28 cellular contexts compared by ENCODE assay signal in the genomic region with DNA sequence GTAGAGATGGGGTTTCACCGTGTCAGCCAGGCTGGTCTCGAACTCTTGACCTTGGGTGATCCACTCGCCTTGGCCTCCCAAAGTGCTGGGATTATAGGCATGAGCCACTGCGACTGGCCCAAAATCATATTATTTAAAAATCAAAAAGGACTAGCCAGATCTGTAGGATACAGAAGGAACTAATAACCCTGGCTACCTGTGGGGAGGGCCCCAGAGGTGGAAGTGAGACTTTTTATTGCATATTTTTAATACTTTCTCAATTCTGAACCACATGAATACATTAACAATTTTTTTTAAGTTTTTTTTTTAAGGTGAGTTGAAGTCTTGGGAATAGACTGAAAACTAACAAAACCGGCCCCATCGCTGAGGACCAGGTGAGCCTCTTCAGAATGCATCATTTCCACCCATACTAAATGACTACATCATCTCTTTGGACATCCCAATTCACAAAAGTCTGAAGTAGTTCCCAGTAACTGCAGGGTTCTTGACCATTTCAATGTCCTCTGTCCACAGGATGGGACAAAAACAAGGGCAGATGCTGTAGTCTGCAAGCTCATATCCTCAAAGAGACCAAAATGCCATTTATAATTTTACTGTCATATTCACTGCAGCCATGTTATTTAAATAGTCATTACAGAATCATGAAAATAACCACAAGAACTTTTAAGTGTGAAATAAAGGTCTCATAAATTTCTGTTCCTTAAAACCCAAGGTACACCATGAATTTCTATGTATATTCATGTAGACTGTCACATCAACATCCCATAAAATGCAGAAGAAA.
"Had no signal": no experiment of that assay in that cellular context is flagged by ENCODE, and none has a peak within 500 bp of the region (broad histone marks: within the 10 kb centered on the region; RNA-seq: fewer than 3 reads in every experiment).

No MANE protein-coding gene starts in this region.

- H3K4me3 ChIP-seq: adrenal gland, body of pancreas, esophagus muscularis mucosa had no signal

- H3K9me3 Mint-ChIP-seq: activated CD4-positive, alpha-beta memory T cell treated with anti-CD3 and anti-CD28 coated beads, Interleukin-2, amount 10 ng/mL, durations not matched to agents 7 days and 5 days; activated CD4-positive, alpha-beta T cell treated with anti-CD3 and anti-CD28 coated beads, Interleukin-2, amount 10 ng/mL, durations not matched to agents 7 days and 5 days; activated naive CD4-positive, alpha-beta T cell treated with anti-CD3 and anti-CD28 coated beads for 36 hours; activated naive CD4-positive, alpha-beta T cell treated with anti-CD3 and anti-CD28 coated beads, Interleukin-2, amount 50 U/mL, for 24 hours; activated naive CD8-positive, alpha-beta T cell treated with anti-CD3 and anti-CD28 coated beads for 36 hours; activated naive CD8-positive, alpha-beta T cell treated with anti-CD3 and anti-CD28 coated beads, Interleukin-2, amount 50 U/mL, for 24 hours; activated T-helper 1 cell treated with anti-CD3 and anti-CD28 coated beads, Interleukin-12 subunit alpha, Interleukin-12 subunit beta, Interleukin-2, Interleukin-4 antibody, amounts not matched to agents 30 ng/mL and 10 ng/mL and 1 ng/mL, durations not matched to agents 14 hours and 24 hours and 36 hours; activated T-helper 2 cell treated with anti-CD3 and anti-CD28 coated beads, Interferon-gamma antibody, Interleukin-2, Interleukin-4, amounts not matched to agents 10 μg/mL and 5 μg/mL and 100 μg/mL, durations not matched to agents 14 hours and 24 hours and 36 hours; effector memory CD8-positive, alpha-beta T cell; WTC11 had no signal

- DNase-seq: activated CD4-positive, alpha-beta memory T cell treated with anti-CD3 and anti-CD28 coated beads, Interleukin-2, amount 10 ng/mL, durations not matched to agents 7 days and 5 days; activated CD4-positive, alpha-beta T cell treated with anti-CD3 and anti-CD28 coated beads for 1 hour; activated CD4-positive, alpha-beta T cell treated with anti-CD3 and anti-CD28 coated beads for 4 hours; activated CD4-positive, alpha-beta T cell treated with anti-CD3 and anti-CD28 coated beads, Interleukin-2, amount 10 ng/mL, durations not matched to agents 7 days and 5 days; activated CD4-positive, alpha-beta T cell treated with anti-CD3 and anti-CD28 coated beads, Interleukin-2, amount 50 U/mL, for 4 hours; activated effector memory CD4-positive, alpha-beta T cell treated with anti-CD3 and anti-CD28 coated beads, Interleukin-2, amount 50 U/mL, for 16 hours; activated naive CD4-positive, alpha-beta T cell treated with anti-CD3 and anti-CD28 coated beads for 36 hours; activated naive CD8-positive, alpha-beta T cell treated with anti-CD3 and anti-CD28 coated beads for 36 hours; activated naive CD8-positive, alpha-beta T cell treated with anti-CD3 and anti-CD28 coated beads, Interleukin-2, amount 50 U/mL, for 24 hours; activated T-cell treated with anti-CD3 and anti-CD28 coated beads, Interleukin-2, amount 50 U/mL, for 1 hour; activated T-cell treated with anti-CD3 and anti-CD28 coated beads, Interleukin-2, amount 50 U/mL, for 48 hours; adrenal gland; amygdala; aorta; caudate nucleus; cortex of kidney; dermis blood vessel endothelial cell; effector CD4-positive, alpha-beta T cell; effector memory CD8-positive, alpha-beta T cell; erythroblast; foreskin melanocyte; T-helper 2 cell had no signal

- H3K9me3 ChIP-seq: adrenal gland, body of pancreas, esophagus muscularis mucosa had no signal

- H3K4me1 Mint-ChIP-seq: activated CD4-positive, alpha-beta memory T cell treated with anti-CD3 and anti-CD28 coated beads, Interleukin-2, amount 10 ng/mL, durations not matched to agents 7 days and 5 days; activated CD4-positive, alpha-beta T cell treated with anti-CD3 and anti-CD28 coated beads, Interleukin-2, amount 10 ng/mL, durations not matched to agents 7 days and 5 days; activated naive CD4-positive, alpha-beta T cell treated with anti-CD3 and anti-CD28 coated beads, Interleukin-2, amount 50 U/mL, for 24 hours; activated naive CD8-positive, alpha-beta T cell treated with anti-CD3 and anti-CD28 coated beads for 36 hours; activated naive CD8-positive, alpha-beta T cell treated with anti-CD3 and anti-CD28 coated beads, Interleukin-2, amount 50 U/mL, for 24 hours had no signal

- H3K27ac ChIP-seq: adrenal gland, body of pancreas, esophagus muscularis mucosa had no signal

- H3K36me3 Mint-ChIP-seq: activated naive CD4-positive, alpha-beta T cell treated with anti-CD3 and anti-CD28 coated beads, Interleukin-2, amount 50 U/mL, for 24 hours had no signal

- H3K4me3 Mint-ChIP-seq: activated CD4-positive, alpha-beta memory T cell treated with anti-CD3 and anti-CD28 coated beads, Interleukin-2, amount 10 ng/mL, durations not matched to agents 7 days and 5 days; activated CD4-positive, alpha-beta T cell treated with anti-CD3 and anti-CD28 coated beads, Interleukin-2, amount 10 ng/mL, durations not matched to agents 7 days and 5 days; activated naive CD4-positive, alpha-beta T cell treated with anti-CD3 and anti-CD28 coated beads for 36 hours; activated naive CD4-positive, alpha-beta T cell treated with anti-CD3 and anti-CD28 coated beads, Interleukin-2, amount 50 U/mL, for 24 hours; activated naive CD8-positive, alpha-beta T cell treated with anti-CD3 and anti-CD28 coated beads for 36 hours; activated naive CD8-positive, alpha-beta T cell treated with anti-CD3 and anti-CD28 coated beads, Interleukin-2, amount 50 U/mL, for 24 hours; activated T-helper 1 cell treated with anti-CD3 and anti-CD28 coated beads, Interleukin-12 subunit alpha, Interleukin-12 subunit beta, Interleukin-2, Interleukin-4 antibody, amounts not matched to agents 30 ng/mL and 10 ng/mL and 1 ng/mL, durations not matched to agents 14 hours and 24 hours and 36 hours; effector memory CD8-positive, alpha-beta T cell; WTC11 had no signal

- H3K27me3 Mint-ChIP-seq: activated CD4-positive, alpha-beta memory T cell treated with anti-CD3 and anti-CD28 coated beads, Interleukin-2, amount 10 ng/mL, durations not matched to agents 7 days and 5 days; activated CD4-positive, alpha-beta T cell treated with anti-CD3 and anti-CD28 coated beads, Interleukin-2, amount 10 ng/mL, durations not matched to agents 7 days and 5 days; activated naive CD4-positive, alpha-beta T cell treated with anti-CD3 and anti-CD28 coated beads, Interleukin-2, amount 50 U/mL, for 24 hours; activated naive CD8-positive, alpha-beta T cell treated with anti-CD3 and anti-CD28 coated beads for 36 hours; activated naive CD8-positive, alpha-beta T cell treated with anti-CD3 and anti-CD28 coated beads, Interleukin-2, amount 50 U/mL, for 24 hours; effector memory CD8-positive, alpha-beta T cell had no signal

- H3K4me1 ChIP-seq: adrenal gland, body of pancreas, esophagus muscularis mucosa had no signal

- H3K27ac Mint-ChIP-seq: activated CD4-positive, alpha-beta memory T cell treated with anti-CD3 and anti-CD28 coated beads, Interleukin-2, amount 10 ng/mL, durations not matched to agents 7 days and 5 days; activated CD4-positive, alpha-beta T cell treated with anti-CD3 and anti-CD28 coated beads, Interleukin-2, amount 10 ng/mL, durations not matched to agents 7 days and 5 days; activated naive CD4-positive, alpha-beta T cell treated with anti-CD3 and anti-CD28 coated beads for 36 hours; activated naive CD4-positive, alpha-beta T cell treated with anti-CD3 and anti-CD28 coated beads, Interleukin-2, amount 50 U/mL, for 24 hours; activated naive CD8-positive, alpha-beta T cell treated with anti-CD3 and anti-CD28 coated beads for 36 hours; activated naive CD8-positive, alpha-beta T cell treated with anti-CD3 and anti-CD28 coated beads, Interleukin-2, amount 50 U/mL, for 24 hours; activated T-helper 1 cell treated with anti-CD3 and anti-CD28 coated beads, Interleukin-12 subunit alpha, Interleukin-12 subunit beta, Interleukin-2, Interleukin-4 antibody, amounts not matched to agents 30 ng/mL and 10 ng/mL and 1 ng/mL, durations not matched to agents 14 hours and 24 hours and 36 hours; activated T-helper 2 cell treated with anti-CD3 and anti-CD28 coated beads, Interferon-gamma antibody, Interleukin-2, Interleukin-4, amounts not matched to agents 10 μg/mL and 5 μg/mL and 100 μg/mL, durations not matched to agents 14 hours and 24 hours and 36 hours; effector memory CD8-positive, alpha-beta T cell; WTC11 had no signal

- ATAC-seq: activated naive CD8-positive, alpha-beta T cell treated with anti-CD3 and anti-CD28 coated beads, Interleukin-2, amount 50 U/mL, for 24 hours; body of pancreas; effector memory CD8-positive, alpha-beta T cell; WTC11 had no signal

- H3K27me3 ChIP-seq: adrenal gland, body of pancreas, esophagus muscularis mucosa had no signal
